In the genomic region with DNA sequence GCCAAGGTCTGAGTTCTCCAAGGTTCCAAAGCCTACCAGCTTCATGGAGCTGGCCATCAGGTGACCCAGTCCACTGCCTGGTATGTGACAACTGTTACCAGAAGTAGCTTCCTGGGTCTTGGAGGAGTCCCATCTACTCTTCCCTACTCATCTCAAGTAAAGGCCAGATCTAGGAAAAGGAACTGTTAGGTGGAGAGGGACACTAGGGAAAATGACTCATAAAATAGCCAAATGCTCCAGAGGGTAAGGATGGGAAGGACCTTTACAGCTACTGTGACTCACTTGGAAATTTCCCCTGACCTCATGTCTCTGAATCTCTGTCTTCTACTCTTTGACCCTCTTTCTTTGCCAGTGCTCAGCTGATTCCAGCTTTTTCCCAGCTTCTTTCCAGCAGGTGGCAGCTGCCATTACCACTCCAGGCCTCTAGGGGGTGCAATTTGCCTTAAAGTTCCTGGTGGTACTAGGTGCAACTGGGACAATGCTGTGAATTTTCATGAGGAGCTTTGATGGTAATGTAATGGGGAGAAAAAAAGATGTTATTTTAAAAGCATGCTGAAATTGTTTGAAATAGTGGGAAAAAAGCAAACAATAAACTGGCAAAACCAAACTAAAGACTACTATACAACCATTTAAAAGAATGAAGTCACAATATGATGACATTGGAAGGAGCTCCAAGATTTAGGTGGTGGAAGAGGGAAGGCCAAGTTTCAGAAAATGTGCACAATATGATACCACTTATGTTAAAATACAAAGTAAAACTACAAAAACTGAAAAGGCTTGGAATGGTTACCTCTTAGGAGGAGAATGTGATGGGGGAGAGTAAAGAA, we compare ENCODE assay signal across 8 cellular contexts. TPM values are rescaled to one million over a fixed set of nuclear protein-coding genes. Genes with fewer than 3 reads are reported as not detected.
DNase-seq lines count a peak whose midpoint lies in the region; ATAC-seq and TF ChIP-seq lines count a peak whose summit lies in the region.

No MANE protein-coding gene starts in this region.

- no peak overlapping the region for H3K27ac ChIP-seq in endodermal cell (ENCODE audit: low read depth, low read length)

- no peaks in the 10 kb centered on the region for H3K27me3 Mint-ChIP-seq in endodermal cell (ENCODE audit: insufficient read depth)
- H3K27me3 Mint-ChIP-seq in memory B cell = no peaks in the 10 kb centered on the region
- H3K27me3 Mint-ChIP-seq in stimulated activated naive CD8-positive, alpha-beta T cell treated with anti-CD3 and anti-CD28 coated beads, Interleukin-15, amount 100 ng/mL, for 72 hours = no peaks in the 10 kb centered on the region

- TF ChIP-seq CTCF in AG09309 (IDR thresholded peaks at IDR 0.05; ENCODE audit: control insufficient read depth, insufficient read depth, low read depth, low read length, missing control alignments) = peak; percentile 98
- TF ChIP-seq CTCF in endodermal cell (conservative IDR thresholded peaks at IDR 0.05) = peak; percentile 99

- DNase-seq in AG09309 (ENCODE audit: low read depth) (no peak), GM19238 (ENCODE audit: insufficient read length, low spot score) (peak; percentile 27), NCI-H226 (peak; percentile 9), endodermal cell (peak; percentile 91), memory B cell (ENCODE audit: low spot score in 2 of 2) (peak; percentile 46 to 49), GM19240 (ENCODE audit: insufficient read length, low spot score) (no peak)
- DNase-seq in activated CD4-positive, alpha-beta T cell treated with anti-CD3 and anti-CD28 coated beads, Interleukin-2, amount 50 U/mL, for 4 hours = peak; percentile 41 to 46
- peak; percentile 38 to 43 for DNase-seq in stimulated activated naive CD8-positive, alpha-beta T cell treated with anti-CD3 and anti-CD28 coated beads, Interleukin-15, amount 100 ng/mL, for 72 hours

- H3K9me3 ChIP-seq in endodermal cell (ENCODE audit: control insufficient read depth, low read length) = no peaks in the 10 kb centered on the region

- H3K9me3 Mint-ChIP-seq in endodermal cell = no peaks in the 10 kb centered on the region
- H3K9me3 Mint-ChIP-seq in memory B cell = no peaks in the 10 kb centered on the region
- no peaks in the 10 kb centered on the region for H3K9me3 Mint-ChIP-seq in stimulated activated naive CD8-positive, alpha-beta T cell treated with anti-CD3 and anti-CD28 coated beads, Interleukin-15, amount 100 ng/mL, for 72 hours

- H3K4me3 ChIP-seq in AG09309 (ENCODE audit: control insufficient read depth, low read depth, low read length) (no peak overlapping the region), endodermal cell (ENCODE audit: low read length) (no peak overlapping the region)

- no peak overlapping the region for H3K9ac ChIP-seq in endodermal cell (ENCODE audit: extremely low read depth, low read length, poor library complexity, severe bottlenecking)

- H3K4me1 ChIP-seq in endodermal cell (ENCODE audit: control insufficient read depth, insufficient read depth, low read length) = no peaks in the 10 kb centered on the region

- H3K27ac Mint-ChIP-seq in endodermal cell = no peak overlapping the region
- no peak overlapping the region for H3K27ac Mint-ChIP-seq in memory B cell
- H3K27ac Mint-ChIP-seq in stimulated activated naive CD8-positive, alpha-beta T cell treated with anti-CD3 and anti-CD28 coated beads, Interleukin-15, amount 100 ng/mL, for 72 hours = no peak overlapping the region

- H3K4me3 Mint-ChIP-seq in endodermal cell = no peak overlapping the region
- H3K4me3 Mint-ChIP-seq in memory B cell = no peak overlapping the region
- no peak overlapping the region for H3K4me3 Mint-ChIP-seq in stimulated activated naive CD8-positive, alpha-beta T cell treated with anti-CD3 and anti-CD28 coated beads, Interleukin-15, amount 100 ng/mL, for 72 hours

- H3K4me1 Mint-ChIP-seq in endodermal cell (peaks cover 13% of the 10 kb centered on the region), memory B cell (no peaks in the 10 kb centered on the region)
- no peaks in the 10 kb centered on the region for H3K4me1 Mint-ChIP-seq in stimulated activated naive CD8-positive, alpha-beta T cell treated with anti-CD3 and anti-CD28 coated beads, Interleukin-15, amount 100 ng/mL, for 72 hours

- no peaks in the 10 kb centered on the region for H3K27me3 ChIP-seq in endodermal cell (ENCODE audit: control insufficient read depth, insufficient read depth, low read length, poor library complexity, severe bottlenecking)

- H3K36me3 Mint-ChIP-seq in endodermal cell (ENCODE audit: low read depth) (peaks cover 17% of the 10 kb centered on the region), memory B cell (peaks cover 16% of the 10 kb centered on the region)

- peak; percentile 38 for ATAC-seq in memory B cell (ENCODE audit: low read depth)
- no peak for ATAC-seq in stimulated activated naive CD8-positive, alpha-beta T cell treated with anti-CD3 and anti-CD28 coated beads, Interleukin-15, amount 100 ng/mL, for 72 hours

- H3K36me3 ChIP-seq in endodermal cell (ENCODE audit: control insufficient read depth, insufficient read depth, low read length) = peaks cover 40% of the 10 kb centered on the region

RNA-seq across cellular contexts. Expression of gene MYORG, which starts 27.1 kb away (rescaled TPM):
- total RNA-seq in endodermal cell = 10 to 100 TPM; 56.7 to 58.8 TPM
- 10.2 TPM for polyA plus RNA-seq in endodermal cell (2013, experiment 1 of 2)
- polyA plus RNA-seq in endodermal cell (2013, experiment 2 of 2) = 10.9 TPM

RNA-seq across cellular contexts. Expression of gene FAM219A, which starts 54.6 kb away (rescaled TPM):
- total RNA-seq in endodermal cell = 10 to 100 TPM; 17.1 to 19.6 TPM
- 20.6 TPM for polyA plus RNA-seq in endodermal cell (2013, experiment 1 of 2)
- polyA plus RNA-seq in endodermal cell (2013, experiment 2 of 2) = 19.0 TPM

RNA-seq across cellular contexts. Expression of gene DNAI1, which starts 54.8 kb away (rescaled TPM):
- total RNA-seq in endodermal cell = 1 to 10 TPM; 2.5 to 4.1 TPM
- 3.0 TPM for polyA plus RNA-seq in endodermal cell (2013, experiment 1 of 2)
- polyA plus RNA-seq in endodermal cell (2013, experiment 2 of 2) = 1.5 TPM

Comparison
In these comparisons a context has a peak if more than half of its experiments do, and no peak if none do; other contexts are left out.
1. DNase-seq: peak in GM19238 (single experiment), NCI-H226 (single experiment), activated CD4-positive, alpha-beta T cell treated with anti-CD3 and anti-CD28 coated beads, Interleukin-2, amount 50 U/mL, for 4 hours (2 of 2), endodermal cell (single experiment), memory B cell (2 of 2) and stimulated activated naive CD8-positive, alpha-beta T cell treated with anti-CD3 and anti-CD28 coated beads, Interleukin-15, amount 100 ng/mL, for 72 hours (2 of 2); none in AG09309 (single experiment) and GM19240 (single experiment).